Comparison of ENCODE assay signal across 24 cellular contexts in the genomic region with DNA sequence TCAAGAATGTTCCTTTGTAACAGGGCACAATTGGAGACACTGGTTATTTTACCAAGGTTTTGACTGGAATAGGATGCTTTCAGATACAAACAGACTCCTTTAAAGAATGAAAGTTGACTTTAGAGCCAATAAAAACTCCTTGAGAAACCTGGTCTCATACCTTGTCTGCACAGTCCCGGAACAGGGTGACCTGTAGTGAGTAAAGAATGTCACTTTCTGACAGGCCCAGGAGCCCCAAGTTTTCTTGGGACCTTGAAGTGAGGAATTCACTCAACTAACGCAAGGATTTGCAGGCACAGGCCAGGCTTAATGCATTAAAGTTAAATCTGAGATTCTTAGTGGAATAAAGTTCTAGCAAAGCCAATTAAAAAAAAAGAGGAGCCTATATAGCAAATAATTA. TPM values are rescaled to one million over a fixed set of nuclear protein-coding genes. Genes with fewer than 3 reads are reported as not detected.
DNase-seq lines count a peak whose midpoint lies in the region; FAIRE-seq and TF ChIP-seq lines count a peak whose summit lies in the region.
"Had no signal": no experiment of that assay in that cellular context is flagged by ENCODE, and none has a peak within 500 bp of the region (broad histone marks: within the 10 kb centered on the region; RNA-seq: fewer than 3 reads in every experiment).

No MANE protein-coding gene starts in this region.

- no peak for TF ChIP-seq POLR2A in GM12892 (IDR thresholded peaks at IDR 0.05; ENCODE audit: low read depth, low read length)

- no peak overlapping the region for H3K9ac ChIP-seq in endodermal cell (ENCODE audit: extremely low read depth, low read length, poor library complexity, severe bottlenecking)
- H3K9ac ChIP-seq: BLaER1 treated with 17β-estradiol and CSF1 and Interleukin-3, amounts not matched to agents 10 nM and 100 nM; GM23248 had no signal

- FAIRE-seq in urothelium cell line (lab: Jason Lieb, UNC) (peak; percentile 44), GM12892 (lab: Jason Lieb, UNC) (no peak)
- FAIRE-seq: A549, D721Med, GM12878, GM18507 had no signal

- no peaks in the 10 kb centered on the region for H3K4me1 Mint-ChIP-seq in activated CD4-positive, alpha-beta T cell treated with anti-CD3 and anti-CD28 coated beads, Interleukin-2, amount 10 ng/mL, durations not matched to agents 7 days and 5 days
- H3K4me1 Mint-ChIP-seq in endodermal cell, result peaks cover 8% of the 10 kb centered on the region

- CTCF ChIA-PET in activated CD4-positive, alpha-beta T cell treated with anti-CD3 and anti-CD28 coated beads, Interleukin-2, amount 10 ng/mL, durations not matched to agents 7 days and 5 days (lab: Charles Lee), result interaction anchor here (0.5 kb wide), 1 partner anchor 324 kb away, joined by 3 read pairs; no protein-coding TSS in a partner anchor

- H3K27me3 Mint-ChIP-seq in activated CD4-positive, alpha-beta T cell treated with anti-CD3 and anti-CD28 coated beads, Interleukin-2, amount 10 ng/mL, durations not matched to agents 7 days and 5 days, result no peaks in the 10 kb centered on the region
- H3K27me3 Mint-ChIP-seq in endodermal cell (ENCODE audit: insufficient read depth), result peaks cover 21% of the 10 kb centered on the region
- H3K27me3 Mint-ChIP-seq: CD4-positive, alpha-beta T cell; CD8-positive, alpha-beta memory T cell had no signal

- DNase-seq in activated CD4-positive, alpha-beta T cell treated with anti-CD3 and anti-CD28 coated beads, Interleukin-2, amount 10 ng/mL, durations not matched to agents 7 days and 5 days, result no peak
- no peak for DNase-seq in activated CD4-positive, alpha-beta T cell treated with anti-CD3 and anti-CD28 coated beads, Interleukin-2, amount 50 U/mL, for 1 hour
- DNase-seq in endodermal cell (no peak), urothelium cell line (ENCODE audit: low spot score) (no peak), GM12892 (ENCODE audit: insufficient read length) (no peak), SHP77 treated with DMSO at 0.1 percent for 48 hours (lab: John Stamatoyannopoulos, UW) (no peak)
- DNase-seq: 8988T; ACHN; AML-193; BE2C; CD4-positive, alpha-beta T cell; CD8-positive, alpha-beta memory T cell; DMS 273 treated with DMSO at 0.1 percent for 48 hours; DMS79; EL; GDM1; GM23248; H9 had no signal

- H3K27me3 ChIP-seq in endodermal cell (ENCODE audit: control insufficient read depth, insufficient read depth, low read length, poor library complexity, severe bottlenecking), result no peaks in the 10 kb centered on the region
- H3K27me3 ChIP-seq: BE2C; BLaER1 treated with 17β-estradiol and CSF1 and Interleukin-3, amounts not matched to agents 10 nM and 100 nM had no signal

- H3K9me3 ChIP-seq in endodermal cell (ENCODE audit: control insufficient read depth, low read length), result peaks cover 40% of the 10 kb centered on the region
- H3K9me3 ChIP-seq: A549, BE2C had no signal

- no peak overlapping the region for H3K4me3 Mint-ChIP-seq in activated CD4-positive, alpha-beta T cell treated with anti-CD3 and anti-CD28 coated beads, Interleukin-2, amount 10 ng/mL, durations not matched to agents 7 days and 5 days
- no peak overlapping the region for H3K4me3 Mint-ChIP-seq in endodermal cell
- H3K4me3 Mint-ChIP-seq: CD14-positive monocyte; CD4-positive, alpha-beta T cell; CD8-positive, alpha-beta memory T cell had no signal

- peaks cover 27% of the 10 kb centered on the region for H3K36me3 ChIP-seq in endodermal cell (ENCODE audit: control insufficient read depth, insufficient read depth, low read length)

- no peak for TF ChIP-seq CTCF in endodermal cell (conservative IDR thresholded peaks at IDR 0.05)

- peak overlapping the region; percentile 54 for H3K27ac Mint-ChIP-seq in activated CD4-positive, alpha-beta T cell treated with anti-CD3 and anti-CD28 coated beads, Interleukin-2, amount 10 ng/mL, durations not matched to agents 7 days and 5 days
- H3K27ac Mint-ChIP-seq in endodermal cell, result no peak overlapping the region
- H3K27ac Mint-ChIP-seq: CD14-positive monocyte; CD4-positive, alpha-beta T cell; CD8-positive, alpha-beta memory T cell had no signal

- 97 to 100% methylated on average over 1 to 2 of the region's 2 CpGs for WGBS in endodermal cell (ENCODE audit: insufficient coverage in 1 of 2, insufficient read length in 1 of 2), 2 experiments

- POLR2A ChIA-PET in activated CD4-positive, alpha-beta T cell treated with anti-CD3 and anti-CD28 coated beads, Interleukin-2, amount 10 ng/mL, durations not matched to agents 7 days and 5 days (lab: Charles Lee), result no interaction called here

- H3K4me1 ChIP-seq in endodermal cell (ENCODE audit: control insufficient read depth, insufficient read depth, low read length), result no peaks in the 10 kb centered on the region
- H3K4me1 ChIP-seq: A549, BE2C had no signal

- no peak overlapping the region for H3K27ac ChIP-seq in endodermal cell (ENCODE audit: low read depth, low read length)
- H3K27ac ChIP-seq: A549; BLaER1 treated with 17β-estradiol and CSF1 and Interleukin-3, amounts not matched to agents 10 nM and 100 nM; GM23248 had no signal

- peaks cover 74% of the 10 kb centered on the region for H3K36me3 Mint-ChIP-seq in activated CD4-positive, alpha-beta T cell treated with anti-CD3 and anti-CD28 coated beads, Interleukin-2, amount 10 ng/mL, durations not matched to agents 7 days and 5 days (ENCODE audit: low read depth)
- peaks cover 64% of the 10 kb centered on the region for H3K36me3 Mint-ChIP-seq in endodermal cell (ENCODE audit: low read depth)

- H3K4me3 ChIP-seq in endodermal cell (ENCODE audit: low read length), result peak overlapping the region; percentile 51
- H3K4me3 ChIP-seq: A549; BLaER1 treated with 17β-estradiol and CSF1 and Interleukin-3, amounts not matched to agents 10 nM and 100 nM; GM12878; GM23248 had no signal

- peaks cover 13% of the 10 kb centered on the region for H3K9me3 Mint-ChIP-seq in activated CD4-positive, alpha-beta T cell treated with anti-CD3 and anti-CD28 coated beads, Interleukin-2, amount 10 ng/mL, durations not matched to agents 7 days and 5 days
- peaks cover 54% of the 10 kb centered on the region for H3K9me3 Mint-ChIP-seq in endodermal cell
- H3K9me3 Mint-ChIP-seq: CD4-positive, alpha-beta T cell had no signal

RNA-seq across cellular contexts. Expression of a gene that starts 11.5 kb away (rescaled TPM):
- total RNA-seq in activated CD4-positive, alpha-beta T cell treated with anti-CD3 and anti-CD28 coated beads, Interleukin-2, amount 10 ng/mL, durations not matched to agents 7 days and 5 days, result 100 to 1,000 TPM; 165 to 167 TPM
- total RNA-seq in endodermal cell, result 100 to 1,000 TPM; 113 to 121 TPM
- polyA plus RNA-seq in endodermal cell (2013, experiment 1 of 2), result 128 TPM
- 87.1 TPM for polyA plus RNA-seq in endodermal cell (2013, experiment 2 of 2)
- 113 TPM for polyA plus RNA-seq in GM12892 (2012; ENCODE audit: missing spikeins)
